Comparison of ENCODE assay signal across 1 cellular context in the genomic region with DNA sequence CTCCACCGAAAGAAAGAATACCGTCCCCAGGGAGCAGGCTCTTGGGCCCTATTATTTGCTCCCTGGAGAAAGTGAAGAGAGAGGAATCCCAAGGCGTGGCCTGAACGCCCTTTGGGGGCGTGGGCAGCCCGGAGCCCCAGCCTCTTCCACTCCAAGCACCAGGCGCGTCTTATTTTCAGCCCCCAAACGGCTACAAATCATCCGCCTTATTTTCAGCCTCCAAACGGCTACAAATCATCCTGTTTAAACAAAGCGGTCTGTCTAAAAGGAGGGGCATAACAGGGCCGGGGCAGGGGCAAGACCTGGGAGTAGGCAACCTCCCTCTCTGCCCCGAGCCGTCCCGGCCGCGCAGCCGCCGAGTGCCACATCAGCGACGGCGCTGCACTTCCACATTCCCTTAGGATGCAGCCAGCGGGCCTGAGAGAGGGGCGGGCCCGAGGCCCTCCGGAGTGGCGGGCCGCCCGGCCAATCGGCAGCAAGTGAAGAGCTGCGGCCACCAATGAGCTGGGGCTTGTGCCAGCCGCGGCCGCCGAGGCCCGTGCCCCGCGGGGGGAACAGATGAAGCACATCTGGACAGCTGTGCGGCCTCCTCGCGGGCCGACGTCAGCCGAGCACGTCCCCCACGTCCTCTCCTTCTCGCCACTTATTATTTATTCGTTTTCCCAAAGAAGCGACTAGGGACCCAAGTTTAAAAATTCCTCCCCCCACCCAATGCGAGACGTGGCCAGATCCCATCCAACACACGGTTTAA.
TF ChIP-seq lines count a peak whose summit lies in the region.

TMEM45A (plus strand) TSS at position 561 of the 751 bp plus-strand sequence. CDS start 62,593 bp downstream, outside the sequence.

TF ChIP-seq in HepG2, 621 proteins besides CTCF, POLR2A, EP300 and RAD21 (continued from another document and continues in another):
- TF ChIP-seq, protein P1, sequence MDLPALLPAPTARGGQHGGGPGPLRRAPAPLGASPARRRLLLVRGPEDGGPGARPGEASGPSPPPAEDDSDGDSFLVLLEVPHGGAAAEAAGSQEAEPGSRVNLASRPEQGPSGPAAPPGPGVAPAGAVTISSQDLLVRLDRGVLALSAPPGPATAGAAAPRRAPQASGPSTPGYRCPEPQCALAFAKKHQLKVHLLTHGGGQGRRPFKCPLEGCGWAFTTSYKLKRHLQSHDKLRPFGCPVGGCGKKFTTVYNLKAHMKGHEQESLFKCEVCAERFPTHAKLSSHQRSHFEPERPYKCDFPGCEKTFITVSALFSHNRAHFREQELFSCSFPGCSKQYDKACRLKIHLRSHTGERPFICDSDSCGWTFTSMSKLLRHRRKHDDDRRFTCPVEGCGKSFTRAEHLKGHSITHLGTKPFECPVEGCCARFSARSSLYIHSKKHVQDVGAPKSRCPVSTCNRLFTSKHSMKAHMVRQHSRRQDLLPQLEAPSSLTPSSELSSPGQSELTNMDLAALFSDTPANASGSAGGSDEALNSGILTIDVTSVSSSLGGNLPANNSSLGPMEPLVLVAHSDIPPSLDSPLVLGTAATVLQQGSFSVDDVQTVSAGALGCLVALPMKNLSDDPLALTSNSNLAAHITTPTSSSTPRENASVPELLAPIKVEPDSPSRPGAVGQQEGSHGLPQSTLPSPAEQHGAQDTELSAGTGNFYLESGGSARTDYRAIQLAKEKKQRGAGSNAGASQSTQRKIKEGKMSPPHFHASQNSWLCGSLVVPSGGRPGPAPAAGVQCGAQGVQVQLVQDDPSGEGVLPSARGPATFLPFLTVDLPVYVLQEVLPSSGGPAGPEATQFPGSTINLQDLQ (CRISPR knock-in tag; IDR thresholded peaks at IDR 0.05) = no peak
- no peak for TF ChIP-seq ZNF3 (CRISPR knock-in tag; IDR thresholded peaks at IDR 0.05)
- peak; percentile 50; the same call in 1 of the 2 replicates for TF ChIP-seq TP53 (CRISPR knock-in tag; conservative IDR thresholded peaks at IDR 0.05)
- TF ChIP-seq, protein P2, sequence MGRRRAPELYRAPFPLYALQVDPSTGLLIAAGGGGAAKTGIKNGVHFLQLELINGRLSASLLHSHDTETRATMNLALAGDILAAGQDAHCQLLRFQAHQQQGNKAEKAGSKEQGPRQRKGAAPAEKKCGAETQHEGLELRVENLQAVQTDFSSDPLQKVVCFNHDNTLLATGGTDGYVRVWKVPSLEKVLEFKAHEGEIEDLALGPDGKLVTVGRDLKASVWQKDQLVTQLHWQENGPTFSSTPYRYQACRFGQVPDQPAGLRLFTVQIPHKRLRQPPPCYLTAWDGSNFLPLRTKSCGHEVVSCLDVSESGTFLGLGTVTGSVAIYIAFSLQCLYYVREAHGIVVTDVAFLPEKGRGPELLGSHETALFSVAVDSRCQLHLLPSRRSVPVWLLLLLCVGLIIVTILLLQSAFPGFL (CRISPR knock-in tag; IDR thresholded peaks at IDR 0.05) = no peak
- TF ChIP-seq, protein P3, sequence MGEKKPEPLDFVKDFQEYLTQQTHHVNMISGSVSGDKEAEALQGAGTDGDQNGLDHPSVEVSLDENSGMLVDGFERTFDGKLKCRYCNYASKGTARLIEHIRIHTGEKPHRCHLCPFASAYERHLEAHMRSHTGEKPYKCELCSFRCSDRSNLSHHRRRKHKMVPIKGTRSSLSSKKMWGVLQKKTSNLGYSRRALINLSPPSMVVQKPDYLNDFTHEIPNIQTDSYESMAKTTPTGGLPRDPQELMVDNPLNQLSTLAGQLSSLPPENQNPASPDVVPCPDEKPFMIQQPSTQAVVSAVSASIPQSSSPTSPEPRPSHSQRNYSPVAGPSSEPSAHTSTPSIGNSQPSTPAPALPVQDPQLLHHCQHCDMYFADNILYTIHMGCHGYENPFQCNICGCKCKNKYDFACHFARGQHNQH (CRISPR knock-in tag; IDR thresholded peaks at IDR 0.05) = peak; percentile 81
- TF ChIP-seq ZNF430 (CRISPR knock-in tag; IDR thresholded peaks at IDR 0.05) = peak; percentile 83
- peak; percentile 42 for TF ChIP-seq GATAD1 (CRISPR knock-in tag; IDR thresholded peaks at IDR 0.05)
- peak; percentile 79 for TF ChIP-seq MXD1 (CRISPR knock-in tag; IDR thresholded peaks at IDR 0.05)
- no peak for TF ChIP-seq TCF7L2 (IDR thresholded peaks at IDR 0.05; ENCODE audit: low read depth, low read length)
- peak; percentile 34; the same call in 1 of the 2 replicates for TF ChIP-seq GATAD2A (CRISPR knock-in tag; IDR thresholded peaks at IDR 0.05)
- TF ChIP-seq MXI1 (IDR thresholded peaks at IDR 0.05; ENCODE audit: borderline replicate concordance, low read depth, low read length) = peak; percentile 33; the same call in 1 of the 3 replicates
- TF ChIP-seq, protein P4, sequence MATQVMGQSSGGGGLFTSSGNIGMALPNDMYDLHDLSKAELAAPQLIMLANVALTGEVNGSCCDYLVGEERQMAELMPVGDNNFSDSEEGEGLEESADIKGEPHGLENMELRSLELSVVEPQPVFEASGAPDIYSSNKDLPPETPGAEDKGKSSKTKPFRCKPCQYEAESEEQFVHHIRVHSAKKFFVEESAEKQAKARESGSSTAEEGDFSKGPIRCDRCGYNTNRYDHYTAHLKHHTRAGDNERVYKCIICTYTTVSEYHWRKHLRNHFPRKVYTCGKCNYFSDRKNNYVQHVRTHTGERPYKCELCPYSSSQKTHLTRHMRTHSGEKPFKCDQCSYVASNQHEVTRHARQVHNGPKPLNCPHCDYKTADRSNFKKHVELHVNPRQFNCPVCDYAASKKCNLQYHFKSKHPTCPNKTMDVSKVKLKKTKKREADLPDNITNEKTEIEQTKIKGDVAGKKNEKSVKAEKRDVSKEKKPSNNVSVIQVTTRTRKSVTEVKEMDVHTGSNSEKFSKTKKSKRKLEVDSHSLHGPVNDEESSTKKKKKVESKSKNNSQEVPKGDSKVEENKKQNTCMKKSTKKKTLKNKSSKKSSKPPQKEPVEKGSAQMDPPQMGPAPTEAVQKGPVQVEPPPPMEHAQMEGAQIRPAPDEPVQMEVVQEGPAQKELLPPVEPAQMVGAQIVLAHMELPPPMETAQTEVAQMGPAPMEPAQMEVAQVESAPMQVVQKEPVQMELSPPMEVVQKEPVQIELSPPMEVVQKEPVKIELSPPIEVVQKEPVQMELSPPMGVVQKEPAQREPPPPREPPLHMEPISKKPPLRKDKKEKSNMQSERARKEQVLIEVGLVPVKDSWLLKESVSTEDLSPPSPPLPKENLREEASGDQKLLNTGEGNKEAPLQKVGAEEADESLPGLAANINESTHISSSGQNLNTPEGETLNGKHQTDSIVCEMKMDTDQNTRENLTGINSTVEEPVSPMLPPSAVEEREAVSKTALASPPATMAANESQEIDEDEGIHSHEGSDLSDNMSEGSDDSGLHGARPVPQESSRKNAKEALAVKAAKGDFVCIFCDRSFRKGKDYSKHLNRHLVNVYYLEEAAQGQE (IDR thresholded peaks at IDR 0.05; ENCODE audit: borderline replicate concordance in 1 of 2, low read depth in 1 of 2, low read length in 2 of 2) = peak in 1 of 2 experiments; percentile 18; a peak in 1 of 4 replicates
- TF ChIP-seq, protein P5, sequence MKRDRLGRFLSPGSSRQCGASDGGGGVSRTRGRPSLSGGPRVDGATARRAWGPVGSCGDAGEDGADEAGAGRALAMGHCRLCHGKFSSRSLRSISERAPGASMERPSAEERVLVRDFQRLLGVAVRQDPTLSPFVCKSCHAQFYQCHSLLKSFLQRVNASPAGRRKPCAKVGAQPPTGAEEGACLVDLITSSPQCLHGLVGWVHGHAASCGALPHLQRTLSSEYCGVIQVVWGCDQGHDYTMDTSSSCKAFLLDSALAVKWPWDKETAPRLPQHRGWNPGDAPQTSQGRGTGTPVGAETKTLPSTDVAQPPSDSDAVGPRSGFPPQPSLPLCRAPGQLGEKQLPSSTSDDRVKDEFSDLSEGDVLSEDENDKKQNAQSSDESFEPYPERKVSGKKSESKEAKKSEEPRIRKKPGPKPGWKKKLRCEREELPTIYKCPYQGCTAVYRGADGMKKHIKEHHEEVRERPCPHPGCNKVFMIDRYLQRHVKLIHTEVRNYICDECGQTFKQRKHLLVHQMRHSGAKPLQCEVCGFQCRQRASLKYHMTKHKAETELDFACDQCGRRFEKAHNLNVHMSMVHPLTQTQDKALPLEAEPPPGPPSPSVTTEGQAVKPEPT (CRISPR knock-in tag; IDR thresholded peaks at IDR 0.05; ENCODE audit: low read depth) = peak; percentile 89; the same call in 1 of the 2 replicates
- no peak for TF ChIP-seq KLF13 (CRISPR knock-in tag; IDR thresholded peaks at IDR 0.05)
- no peak for TF ChIP-seq ZNF841 (CRISPR knock-in tag; IDR thresholded peaks at IDR 0.05; ENCODE audit: borderline replicate concordance)
- no peak for TF ChIP-seq MBD4 (IDR thresholded peaks at IDR 0.05; ENCODE audit: borderline replicate concordance, low read length)
- TF ChIP-seq AKAP8 (CRISPR knock-in tag; IDR thresholded peaks at IDR 0.05) = no peak
- peak; percentile 84; the same call in 1 of the 2 replicates for TF ChIP-seq DMTF1 (CRISPR knock-in tag; IDR thresholded peaks at IDR 0.05)
- TF ChIP-seq PRPF4 (IDR thresholded peaks at IDR 0.05; ENCODE audit: low read depth, low read length, poor library complexity, severe bottlenecking) = no peak
- TF ChIP-seq, protein P6, sequence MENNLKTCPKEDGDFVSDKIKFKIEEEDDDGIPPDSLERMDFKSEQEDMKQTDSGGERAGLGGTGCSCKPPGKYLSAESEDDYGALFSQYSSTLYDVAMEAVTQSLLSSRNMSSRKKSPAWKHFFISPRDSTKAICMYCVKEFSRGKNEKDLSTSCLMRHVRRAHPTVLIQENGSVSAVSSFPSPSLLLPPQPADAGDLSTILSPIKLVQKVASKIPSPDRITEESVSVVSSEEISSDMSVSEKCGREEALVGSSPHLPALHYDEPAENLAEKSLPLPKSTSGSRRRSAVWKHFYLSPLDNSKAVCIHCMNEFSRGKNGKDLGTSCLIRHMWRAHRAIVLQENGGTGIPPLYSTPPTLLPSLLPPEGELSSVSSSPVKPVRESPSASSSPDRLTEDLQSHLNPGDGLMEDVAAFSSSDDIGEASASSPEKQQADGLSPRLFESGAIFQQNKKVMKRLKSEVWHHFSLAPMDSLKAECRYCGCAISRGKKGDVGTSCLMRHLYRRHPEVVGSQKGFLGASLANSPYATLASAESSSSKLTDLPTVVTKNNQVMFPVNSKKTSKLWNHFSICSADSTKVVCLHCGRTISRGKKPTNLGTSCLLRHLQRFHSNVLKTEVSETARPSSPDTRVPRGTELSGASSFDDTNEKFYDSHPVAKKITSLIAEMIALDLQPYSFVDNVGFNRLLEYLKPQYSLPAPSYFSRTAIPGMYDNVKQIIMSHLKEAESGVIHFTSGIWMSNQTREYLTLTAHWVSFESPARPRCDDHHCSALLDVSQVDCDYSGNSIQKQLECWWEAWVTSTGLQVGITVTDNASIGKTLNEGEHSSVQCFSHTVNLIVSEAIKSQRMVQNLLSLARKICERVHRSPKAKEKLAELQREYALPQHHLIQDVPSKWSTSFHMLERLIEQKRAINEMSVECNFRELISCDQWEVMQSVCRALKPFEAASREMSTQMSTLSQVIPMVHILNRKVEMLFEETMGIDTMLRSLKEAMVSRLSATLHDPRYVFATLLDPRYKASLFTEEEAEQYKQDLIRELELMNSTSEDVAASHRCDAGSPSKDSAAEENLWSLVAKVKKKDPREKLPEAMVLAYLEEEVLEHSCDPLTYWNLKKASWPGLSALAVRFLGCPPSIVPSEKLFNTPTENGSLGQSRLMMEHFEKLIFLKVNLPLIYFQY (CRISPR knock-in tag; IDR thresholded peaks at IDR 0.05; ENCODE audit: borderline replicate concordance) = peak; percentile 38
- TF ChIP-seq PAF1 (CRISPR knock-in tag; IDR thresholded peaks at IDR 0.05) = no peak
- TF ChIP-seq MAFG (CRISPR knock-in tag; IDR thresholded peaks at IDR 0.05) = no peak
- TF ChIP-seq, protein P7, sequence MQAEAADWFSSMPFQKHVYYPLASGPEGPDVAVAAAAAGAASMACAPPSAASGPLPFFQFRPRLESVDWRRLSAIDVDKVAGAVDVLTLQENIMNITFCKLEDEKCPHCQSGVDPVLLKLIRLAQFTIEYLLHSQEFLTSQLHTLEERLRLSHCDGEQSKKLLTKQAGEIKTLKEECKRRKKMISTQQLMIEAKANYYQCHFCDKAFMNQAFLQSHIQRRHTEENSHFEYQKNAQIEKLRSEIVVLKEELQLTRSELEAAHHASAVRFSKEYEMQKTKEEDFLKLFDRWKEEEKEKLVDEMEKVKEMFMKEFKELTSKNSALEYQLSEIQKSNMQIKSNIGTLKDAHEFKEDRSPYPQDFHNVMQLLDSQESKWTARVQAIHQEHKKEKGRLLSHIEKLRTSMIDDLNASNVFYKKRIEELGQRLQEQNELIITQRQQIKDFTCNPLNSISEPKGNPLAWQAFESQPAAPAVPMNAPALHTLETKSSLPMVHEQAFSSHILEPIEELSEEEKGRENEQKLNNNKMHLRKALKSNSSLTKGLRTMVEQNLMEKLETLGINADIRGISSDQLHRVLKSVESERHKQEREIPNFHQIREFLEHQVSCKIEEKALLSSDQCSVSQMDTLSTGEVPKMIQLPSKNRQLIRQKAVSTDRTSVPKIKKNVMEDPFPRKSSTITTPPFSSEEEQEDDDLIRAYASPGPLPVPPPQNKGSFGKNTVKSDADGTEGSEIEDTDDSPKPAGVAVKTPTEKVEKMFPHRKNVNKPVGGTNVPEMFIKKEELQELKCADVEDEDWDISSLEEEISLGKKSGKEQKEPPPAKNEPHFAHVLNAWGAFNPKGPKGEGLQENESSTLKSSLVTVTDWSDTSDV (CRISPR knock-in tag; IDR thresholded peaks at IDR 0.05) = no peak; the same call in 1 of the 2 replicates
- peak; percentile 94 for TF ChIP-seq ZNF256 (CRISPR knock-in tag; conservative IDR thresholded peaks at IDR 0.05)
- TF ChIP-seq ZNF883 (CRISPR knock-in tag; IDR thresholded peaks at IDR 0.05; ENCODE audit: not compliant biosample characterization) = peak; percentile 62
- peak; percentile 67; the same call in 1 of the 2 replicates for TF ChIP-seq BRD4 (CRISPR knock-in tag; IDR thresholded peaks at IDR 0.05)
